Comparison of ENCODE assay signal across 8 cellular contexts in genomic region chr19:39407394-39407643, GRCh38. TPM values are rescaled to one million over a fixed set of nuclear protein-coding genes. Genes with fewer than 3 reads are reported as not detected.
A peak's percentile ranks its signal among the peaks of the same experiment; 100 is the strongest.
DNase-seq lines count a peak whose midpoint lies in the region; ATAC-seq and TF ChIP-seq lines count a peak whose summit lies in the region.

No MANE protein-coding gene starts in this region.

- peak overlapping the region; percentile 98 for H3K27ac Mint-ChIP-seq in activated CD8-positive, alpha-beta memory T cell treated with anti-CD3 and anti-CD28 coated beads, Interleukin-2, amount 10 ng/mL, durations not matched to agents 7 days and 5 days

- peaks cover 0 to 47% (median 36%) of the 10 kb centered on the region in 4 donors for H3K4me1 ChIP-seq in tibial artery

- H3K27ac ChIP-seq in tibial artery = peak overlapping the region; percentile 99 to 100

- peaks cover 54% of the 10 kb centered on the region for H3K4me1 Mint-ChIP-seq in activated CD8-positive, alpha-beta memory T cell treated with anti-CD3 and anti-CD28 coated beads, Interleukin-2, amount 10 ng/mL, durations not matched to agents 7 days and 5 days

- intact Hi-C loops in lower leg skin (cut with DNase I; ENCODE audit: low total_unique reads) = no loop called here
- intact Hi-C loops in tibial artery (cut with DNase I; ENCODE audit: low total_unique reads) = no loop called here

- no peaks in the 10 kb centered on the region for H3K9me3 Mint-ChIP-seq in activated CD8-positive, alpha-beta memory T cell treated with anti-CD3 and anti-CD28 coated beads, Interleukin-2, amount 10 ng/mL, durations not matched to agents 7 days and 5 days (ENCODE audit: low read depth)

- H3K27me3 ChIP-seq in tibial artery = no peaks in the 10 kb centered on the region

- no peaks in the 10 kb centered on the region for H3K9me3 ChIP-seq in tibial artery

- ATAC-seq in activated CD8-positive, alpha-beta memory T cell treated with anti-CD3 and anti-CD28 coated beads, Interleukin-2, amount 10 ng/mL, durations not matched to agents 7 days and 5 days = no peak

- DNase-seq in activated CD8-positive, alpha-beta memory T cell treated with anti-CD3 and anti-CD28 coated beads, Interleukin-2, amount 10 ng/mL, durations not matched to agents 7 days and 5 days = no peak
- DNase-seq in activated CD8-positive, alpha-beta memory T cell treated with anti-CD3 and anti-CD28 coated beads for 24 hours = no peak
- DNase-seq in astrocyte of the spinal cord (ENCODE audit: low read depth, low spot score) (no peak), lower leg skin (ENCODE audit: low spot score in 2 of 2) (no peak), tibial artery (no peak), mesenteric fat pad (ENCODE audit: low spot score) (no peak), NCI-H187 (lab: John Stamatoyannopoulos, UW) (no peak), RPMI8226 (no peak)

- H3K36me3 Mint-ChIP-seq in activated CD8-positive, alpha-beta memory T cell treated with anti-CD3 and anti-CD28 coated beads, Interleukin-2, amount 10 ng/mL, durations not matched to agents 7 days and 5 days = peaks cover 27% of the 10 kb centered on the region

- no peak for TF ChIP-seq POLR2A in lower leg skin (IDR thresholded peaks at IDR 0.05)

- H3K4me3 ChIP-seq in astrocyte of the spinal cord (ENCODE audit: low read depth, low read length) = peak overlapping the region; percentile 98
- peak overlapping the region; percentile 99 for H3K4me3 ChIP-seq in lower leg skin (ENCODE audit: low read depth, poor library complexity, severe bottlenecking)
- H3K4me3 ChIP-seq in tibial artery = peak overlapping the region; percentile 92 to 96

- in situ Hi-C loops in astrocyte of the spinal cord (cut with HindIII; ENCODE audit: low sequenced_read_pairs) = no loop called here

- peak overlapping the region; percentile 84 for H3K4me3 Mint-ChIP-seq in activated CD8-positive, alpha-beta memory T cell treated with anti-CD3 and anti-CD28 coated beads, Interleukin-2, amount 10 ng/mL, durations not matched to agents 7 days and 5 days

- no peak for TF ChIP-seq CTCF in astrocyte of the spinal cord (IDR thresholded peaks at IDR 0.05; ENCODE audit: low read depth, low read length)
- no peak for TF ChIP-seq CTCF in lower leg skin (IDR thresholded peaks at IDR 0.05)
- TF ChIP-seq CTCF in tibial artery (IDR thresholded peaks at IDR 0.05) = no peak

- CTCF ChIA-PET in activated CD8-positive, alpha-beta memory T cell treated with anti-CD3 and anti-CD28 coated beads, Interleukin-2, amount 10 ng/mL, durations not matched to agents 7 days and 5 days (lab: Charles Lee) = interaction anchor here (1.3 to 4.5 kb wide), 3 partner anchors 9 to 68 kb away, joined by 3 to 76 read pairs (median 13); partner anchors contain the start of genes MED29 and PAF1

- H3K36me3 ChIP-seq in tibial artery = peaks cover 21 to 22% (median 21%) of the 10 kb centered on the region in 3 donors

- H3K27me3 Mint-ChIP-seq in activated CD8-positive, alpha-beta memory T cell treated with anti-CD3 and anti-CD28 coated beads, Interleukin-2, amount 10 ng/mL, durations not matched to agents 7 days and 5 days = no peaks in the 10 kb centered on the region

- WGBS in lower leg skin, 2 donors = 0% methylated on average over 12 to 13 of the region's 14 CpGs

RNA-seq across cellular contexts. Expression of gene ZFP36, which starts 0.7 kb away (rescaled TPM):
- 100 to 1,000 TPM in 1 of 2 experiments, 10 to 100 TPM in 1; 45.1 to 107 TPM for total RNA-seq in activated CD8-positive, alpha-beta memory T cell treated with anti-CD3 and anti-CD28 coated beads, Interleukin-2, amount 10 ng/mL, durations not matched to agents 7 days and 5 days
- total RNA-seq in lower leg skin = 100 to 1,000 TPM; 170 to 536 (median 280) TPM
- 1,383 TPM for total RNA-seq in mesenteric fat pad

RNA-seq across cellular contexts. Expression of gene PLEKHG2, which starts 5.2 kb away (rescaled TPM):
- total RNA-seq in activated CD8-positive, alpha-beta memory T cell treated with anti-CD3 and anti-CD28 coated beads, Interleukin-2, amount 10 ng/mL, durations not matched to agents 7 days and 5 days = 10 to 100 TPM; 57.9 to 73.9 TPM
- total RNA-seq in lower leg skin (1 to 10 TPM; 3.0 to 6.4 (median 4.3) TPM), mesenteric fat pad (56.4 TPM)

RNA-seq across cellular contexts. Expression of gene MED29, which starts 16.1 kb away (rescaled TPM):
- total RNA-seq in activated CD8-positive, alpha-beta memory T cell treated with anti-CD3 and anti-CD28 coated beads, Interleukin-2, amount 10 ng/mL, durations not matched to agents 7 days and 5 days = 10 to 100 TPM; 31.0 to 31.2 TPM
- total RNA-seq in lower leg skin = 10 to 100 TPM; 30.3 to 35.8 (median 33.3) TPM
- 34.1 TPM for total RNA-seq in mesenteric fat pad

RNA-seq across cellular contexts. Expression of gene PAF1, which starts 16.4 kb away (rescaled TPM):
- total RNA-seq in activated CD8-positive, alpha-beta memory T cell treated with anti-CD3 and anti-CD28 coated beads, Interleukin-2, amount 10 ng/mL, durations not matched to agents 7 days and 5 days = 10 to 100 TPM; 48.9 to 53.8 TPM
- total RNA-seq in lower leg skin (10 to 100 TPM; 22.4 to 48.0 (median 36.3) TPM), mesenteric fat pad (29.7 TPM)

RNA-seq across cellular contexts. Expression of gene RPS16, which starts 28.4 kb away (rescaled TPM):
- total RNA-seq in activated CD8-positive, alpha-beta memory T cell treated with anti-CD3 and anti-CD28 coated beads, Interleukin-2, amount 10 ng/mL, durations not matched to agents 7 days and 5 days = 1,000 to 10,000 TPM; 1,815 to 2,117 TPM
- total RNA-seq in lower leg skin = 1,000 to 10,000 TPM; 1,726 to 3,026 (median 2,088) TPM
- total RNA-seq in mesenteric fat pad = 1,454 TPM
